In genomic region chr3:126039870-126040269, GRCh38 we compare ENCODE assay signal across 27 cellular contexts.
"Had no signal": no experiment of that assay in that cellular context is flagged by ENCODE, and none has a peak within 500 bp of the region (broad histone marks: within the 10 kb centered on the region; RNA-seq: fewer than 3 reads in every experiment).

No MANE protein-coding gene starts in this region.

- H3K4me3 Mint-ChIP-seq: activated CD4-positive, alpha-beta memory T cell treated with anti-CD3 and anti-CD28 coated beads for 36 hours; activated CD4-positive, alpha-beta T cell treated with anti-CD3 and anti-CD28 coated beads for 36 hours; activated CD4-positive, alpha-beta T cell treated with anti-CD3 and anti-CD28 coated beads, Interleukin-2, amount 10 ng/mL, durations not matched to agents 24 days and 14 days; activated naive CD4-positive, alpha-beta T cell treated with anti-CD3 and anti-CD28 coated beads, Interleukin-2, amount 10 ng/mL, durations not matched to agents 7 days and 5 days; activated naive CD8-positive, alpha-beta T cell treated with anti-CD3 and anti-CD28 coated beads, Interleukin-2, amount 10 ng/mL, durations not matched to agents 7 days and 5 days; activated T-cell treated with anti-CD3 and anti-CD28 coated beads, Interleukin-2, amount 50 U/mL, for 24 hours; activated T-cell treated with anti-CD3 and anti-CD28 coated beads, Interleukin-2, amount 50 U/mL, for 72 hours; brain; dendritic cell treated with granulocyte-macrophage colony-stimulating factor and Interleukin-4, amounts not matched to agents 40 ng/mL and 50 ng/mL, for 4 days; endodermal cell; T-helper 17 cell had no signal

- H3K4me1 ChIP-seq: ascending aorta, breast epithelium had no signal

- H3K27me3 ChIP-seq: ascending aorta, breast epithelium, cardiac muscle cell, dorsolateral prefrontal cortex had no signal

- ATAC-seq: activated CD4-positive, alpha-beta T cell treated with anti-CD3 and anti-CD28 coated beads for 36 hours; activated naive CD4-positive, alpha-beta T cell treated with anti-CD3 and anti-CD28 coated beads, Interleukin-2, amount 50 U/mL, for 72 hours; activated T-cell treated with anti-CD3 and anti-CD28 coated beads, Interleukin-2, amount 50 U/mL, for 72 hours; T-helper 17 cell had no signal

- H3K27me3 Mint-ChIP-seq: activated CD4-positive, alpha-beta memory T cell treated with anti-CD3 and anti-CD28 coated beads for 36 hours; activated CD4-positive, alpha-beta T cell treated with anti-CD3 and anti-CD28 coated beads for 36 hours; activated CD4-positive, alpha-beta T cell treated with anti-CD3 and anti-CD28 coated beads, Interleukin-2, amount 10 ng/mL, durations not matched to agents 24 days and 14 days; activated naive CD4-positive, alpha-beta T cell treated with anti-CD3 and anti-CD28 coated beads, Interleukin-2, amount 10 ng/mL, durations not matched to agents 7 days and 5 days; activated naive CD8-positive, alpha-beta T cell treated with anti-CD3 and anti-CD28 coated beads, Interleukin-2, amount 10 ng/mL, durations not matched to agents 7 days and 5 days; activated T-cell treated with anti-CD3 and anti-CD28 coated beads, Interleukin-2, amount 50 U/mL, for 24 hours; brain; dendritic cell treated with granulocyte-macrophage colony-stimulating factor and Interleukin-4, amounts not matched to agents 40 ng/mL and 50 ng/mL, for 4 days; T-helper 17 cell had no signal

- DNase-seq: activated CD4-positive, alpha-beta memory T cell treated with anti-CD3 and anti-CD28 coated beads for 36 hours; activated CD4-positive, alpha-beta T cell treated with anti-CD3 and anti-CD28 coated beads for 36 hours; activated CD4-positive, alpha-beta T cell treated with anti-CD3 and anti-CD28 coated beads, Interleukin-2, amount 10 ng/mL, durations not matched to agents 24 days and 14 days; activated CD4-positive, CD25-positive, alpha-beta regulatory T cell; activated CD4-positive, CD25-positive, alpha-beta regulatory T cell treated with anti-CD3 and anti-CD28 coated beads, Interleukin-2, amount 50 U/mL, for 72 hours; activated gamma-delta T cell; activated naive CD4-positive, alpha-beta T cell; activated naive CD4-positive, alpha-beta T cell treated with anti-CD3 and anti-CD28 coated beads, Interleukin-2, amount 10 ng/mL, durations not matched to agents 7 days and 5 days; activated naive CD8-positive, alpha-beta T cell treated with anti-CD3 and anti-CD28 coated beads, Interleukin-2, amount 10 ng/mL, durations not matched to agents 7 days and 5 days; activated T-cell treated with anti-CD3 and anti-CD28 coated beads for 4 hours; activated T-cell treated with anti-CD3 and anti-CD28 coated beads, Interleukin-2, amount 50 U/mL, for 24 hours; activated T-cell treated with anti-CD3 and anti-CD28 coated beads, Interleukin-2, amount 50 U/mL, for 72 hours; central memory CD4-positive, alpha-beta T cell; cerebellar nuclear complex; dorsolateral prefrontal cortex; effector memory CD4-positive, alpha-beta T cell; endodermal cell; foreskin fibroblast; T-helper 1 cell; T-helper 17 cell had no signal

- H3K27ac ChIP-seq: ascending aorta, breast epithelium, cardiac muscle cell, coronary artery, dorsolateral prefrontal cortex had no signal

- H3K27ac Mint-ChIP-seq: activated CD4-positive, alpha-beta memory T cell treated with anti-CD3 and anti-CD28 coated beads for 36 hours; activated CD4-positive, alpha-beta T cell treated with anti-CD3 and anti-CD28 coated beads for 36 hours; activated CD4-positive, alpha-beta T cell treated with anti-CD3 and anti-CD28 coated beads, Interleukin-2, amount 10 ng/mL, durations not matched to agents 24 days and 14 days; activated naive CD4-positive, alpha-beta T cell treated with anti-CD3 and anti-CD28 coated beads, Interleukin-2, amount 10 ng/mL, durations not matched to agents 7 days and 5 days; activated naive CD4-positive, alpha-beta T cell treated with anti-CD3 and anti-CD28 coated beads, Interleukin-2, amount 50 U/mL, for 72 hours; activated naive CD8-positive, alpha-beta T cell treated with anti-CD3 and anti-CD28 coated beads, Interleukin-2, amount 10 ng/mL, durations not matched to agents 7 days and 5 days; activated T-cell treated with anti-CD3 and anti-CD28 coated beads, Interleukin-2, amount 50 U/mL, for 24 hours; activated T-cell treated with anti-CD3 and anti-CD28 coated beads, Interleukin-2, amount 50 U/mL, for 72 hours; brain; dendritic cell treated with granulocyte-macrophage colony-stimulating factor and Interleukin-4, amounts not matched to agents 40 ng/mL and 50 ng/mL, for 4 days; endodermal cell; T-helper 17 cell had no signal

- H3K36me3 ChIP-seq: breast epithelium, cardiac muscle cell had no signal

- H3K4me1 Mint-ChIP-seq: activated CD4-positive, alpha-beta T cell treated with anti-CD3 and anti-CD28 coated beads, Interleukin-2, amount 10 ng/mL, durations not matched to agents 24 days and 14 days; brain had no signal

- H3K4me3 ChIP-seq: ascending aorta, breast epithelium, cardiac muscle cell, coronary artery, dorsolateral prefrontal cortex had no signal
